Comparison of ENCODE assay signal across 17 cellular contexts in genomic region chr1:56411484-56412180, GRCh38.
DNase-seq lines count a peak whose midpoint lies in the region; ATAC-seq and TF ChIP-seq lines count a peak whose summit lies in the region.
"Had no signal": no experiment of that assay in that cellular context is flagged by ENCODE, and none has a peak within 500 bp of the region (broad histone marks: within the 10 kb centered on the region; RNA-seq: fewer than 3 reads in every experiment).

No MANE protein-coding gene starts in this region.

- H3K27me3 ChIP-seq in gastroesophageal sphincter (no peaks in the 10 kb centered on the region), thoracic aorta (replicated peaks; ENCODE audit: insufficient read depth) (no peaks in the 10 kb centered on the region)
- H3K27me3 ChIP-seq: vagina had no signal

- H3K4me1 ChIP-seq in gastroesophageal sphincter = no peaks in the 10 kb centered on the region
- H3K4me1 ChIP-seq in thoracic aorta (ENCODE audit: control insufficient read depth in 1 of 2, low read depth in 2 of 2) = peaks cover 4 to 18% of the 10 kb centered on the region in 2 donors
- H3K4me1 ChIP-seq: vagina had no signal

- H3K4me3 ChIP-seq in gastroesophageal sphincter (no peak overlapping the region), thoracic aorta (no peak overlapping the region)
- H3K4me3 ChIP-seq: vagina had no signal

- TF ChIP-seq CTCF in gastroesophageal sphincter (IDR thresholded peaks at IDR 0.05) (peak in 1 of 4 experiments; percentile 35), thoracic aorta (IDR thresholded peaks at IDR 0.05) (peak; percentile 24), glutamatergic neuron (IDR thresholded peaks at IDR 0.05; ENCODE audit: partially characterized antibody, unreplicated experiment) (no peak)

- peaks cover 3% of the 10 kb centered on the region for H3K27me3 Mint-ChIP-seq in memory B cell
- peaks cover 1% of the 10 kb centered on the region for H3K27me3 Mint-ChIP-seq in glutamatergic neuron (ENCODE audit: unreplicated experiment)
- H3K27me3 Mint-ChIP-seq: CD4-positive, alpha-beta T cell had no signal

- H3K27ac Mint-ChIP-seq in memory B cell (peak overlapping the region; percentile 33), glutamatergic neuron (ENCODE audit: unreplicated experiment) (no peak overlapping the region)
- H3K27ac Mint-ChIP-seq: CD4-positive, alpha-beta T cell had no signal

- H3K4me3 Mint-ChIP-seq in memory B cell (no peak overlapping the region), glutamatergic neuron (ENCODE audit: unreplicated experiment) (no peak overlapping the region)
- H3K4me3 Mint-ChIP-seq: CD4-positive, alpha-beta T cell had no signal

- no peak for TF ChIP-seq EP300 in gastroesophageal sphincter (IDR thresholded peaks at IDR 0.05)

- ATAC-seq in gastroesophageal sphincter = no peak
- no peak for ATAC-seq in memory B cell (ENCODE audit: low read depth)
- ATAC-seq in thoracic aorta (ENCODE audit: insufficient number of reproducible peaks, low FRiP score, low read depth) = peak; percentile 23
- ATAC-seq in GM21367 (IDR thresholded peaks at IDR 0.05; ENCODE audit: unreplicated experiment) = no peak

- H3K36me3 ChIP-seq in gastroesophageal sphincter = no peaks in the 10 kb centered on the region
- H3K36me3 ChIP-seq in thoracic aorta = no peaks in the 10 kb centered on the region
- H3K36me3 ChIP-seq: vagina, WERI-Rb-1 had no signal

- DNase-seq in RPMI7951 (ENCODE audit: low read depth) (peak; percentile 82), memory B cell (ENCODE audit: low spot score in 2 of 2) (no peak), thoracic aorta (ENCODE audit: low spot score) (peak; percentile 25), glutamatergic neuron (no peak), HuH-7.5 (ENCODE audit: low spot score) (no peak), activated T-cell treated with anti-CD3 and anti-CD28 coated beads for 4 hours (no peak)
- DNase-seq: activated naive CD4-positive, alpha-beta T cell treated with anti-CD3 and anti-CD28 coated beads, Interleukin-2, amount 50 U/mL, for 16 hours; CD4-positive, alpha-beta T cell; central memory CD4-positive, alpha-beta T cell; GOT3; IMR-90; NCI-H1105; stimulated activated CD4-positive, alpha-beta T cell treated with anti-CD3 and anti-CD28 coated beads, Interleukin-1b, Interleukin-23, amount 100 ng/mL, for 48 hours; WERI-Rb-1 had no signal

- H3K27ac ChIP-seq in gastroesophageal sphincter (peak overlapping the region in 3 of 4 donors; percentile 2 to 40 (median 12)), thoracic aorta (peak overlapping the region; percentile 53 to 63)
- H3K27ac ChIP-seq: vagina, WERI-Rb-1 had no signal

- no peak for TF ChIP-seq POLR2A in gastroesophageal sphincter (IDR thresholded peaks at IDR 0.05)

- WGBS in gastroesophageal sphincter (ENCODE audit: low coverage in 1 of 2), 2 donors = 58 to 72% methylated on average over 3 to 6 of the region's 13 CpGs

- H3K4me1 Mint-ChIP-seq in memory B cell (peaks cover 18% of the 10 kb centered on the region), glutamatergic neuron (ENCODE audit: low read depth, unreplicated experiment) (no peaks in the 10 kb centered on the region)

- H3K9me3 ChIP-seq in gastroesophageal sphincter = no peaks in the 10 kb centered on the region
- no peaks in the 10 kb centered on the region for H3K9me3 ChIP-seq in thoracic aorta
- H3K9me3 ChIP-seq: vagina had no signal

- H3K36me3 Mint-ChIP-seq in memory B cell = no peaks in the 10 kb centered on the region
- H3K36me3 Mint-ChIP-seq in glutamatergic neuron (ENCODE audit: unreplicated experiment) = no peaks in the 10 kb centered on the region

- H3K9me3 Mint-ChIP-seq in memory B cell (no peaks in the 10 kb centered on the region), glutamatergic neuron (ENCODE audit: unreplicated experiment) (no peaks in the 10 kb centered on the region)
- H3K9me3 Mint-ChIP-seq: CD4-positive, alpha-beta T cell had no signal

Comparison
In these comparisons a context has a peak if more than half of its experiments do, and no peak if none do; other contexts are left out.
1. DNase-seq: peak in RPMI7951 (single experiment) and thoracic aorta (single experiment); none in memory B cell (0 of 2), glutamatergic neuron (single experiment), HuH-7.5 (single experiment) and activated T-cell treated with anti-CD3 and anti-CD28 coated beads for 4 hours (single experiment).